In the genomic region with DNA sequence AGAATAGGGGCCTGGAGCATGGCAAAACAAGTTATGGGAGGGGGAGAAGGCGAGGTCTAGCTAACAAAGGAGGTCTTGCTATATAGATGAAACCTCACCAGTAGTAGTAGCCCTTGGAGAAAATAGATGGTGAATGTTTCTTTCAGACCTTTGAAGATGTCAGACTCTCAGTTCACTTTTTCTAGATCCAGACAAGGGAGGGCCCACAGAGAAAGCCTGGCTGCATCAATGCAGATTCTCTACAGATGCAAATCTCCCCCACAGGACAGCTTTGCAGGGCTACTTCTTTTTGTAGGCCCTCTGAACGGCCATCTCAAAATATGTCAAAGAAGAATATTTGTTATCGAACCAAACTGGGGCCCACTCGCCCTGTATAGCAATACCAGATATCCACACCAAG, we compare ENCODE assay signal across 15 cellular contexts.
DNase-seq lines count a peak whose midpoint lies in the region; ATAC-seq and TF ChIP-seq lines count a peak whose summit lies in the region.
"Had no signal": no experiment of that assay in that cellular context is flagged by ENCODE, and none has a peak within 500 bp of the region (broad histone marks: within the 10 kb centered on the region; RNA-seq: fewer than 3 reads in every experiment).

No MANE protein-coding gene starts in this region.

- no peak overlapping the region for H4K5ac ChIP-seq in H9 (ENCODE audit: insufficient read length, low read depth, low read length)

- H3K27ac ChIP-seq in H9 (ENCODE audit: insufficient read length, low read depth, low read length) (no peak overlapping the region), HUES48 (ENCODE audit: low read depth, low read length) (peak overlapping the region; percentile 68), prostate gland (no peak overlapping the region)

- H3K9me3 Mint-ChIP-seq in H9 (no peaks in the 10 kb centered on the region), nephron progenitor cell (no peaks in the 10 kb centered on the region)
- H3K9me3 Mint-ChIP-seq: IgD-negative memory B cell, T-cell had no signal

- H2BK12ac ChIP-seq in H9 (ENCODE audit: insufficient read length, low read depth, low read length) = no peak overlapping the region

- intact Hi-C loops in prostate gland (cut with DNase I) = no loop called here

- H3K9me3 ChIP-seq in H9 (ENCODE audit: control insufficient read depth, low read depth, low read length) (no peaks in the 10 kb centered on the region), HUES48 (ENCODE audit: control insufficient read depth, insufficient read depth, low read length) (no peaks in the 10 kb centered on the region), prostate gland (no peaks in the 10 kb centered on the region)

- H4K91ac ChIP-seq in H9 (ENCODE audit: insufficient read length, low read depth, low read length) = no peak overlapping the region

- no peaks in the 10 kb centered on the region for H4K20me1 ChIP-seq in H9 (ENCODE audit: control insufficient read depth, insufficient read depth, insufficient read length)

- H3K27me3 ChIP-seq in H9 (ENCODE audit: insufficient read depth, low read length) (no peaks in the 10 kb centered on the region), HUES48 (ENCODE audit: control insufficient read depth, insufficient read depth, low read length) (no peaks in the 10 kb centered on the region), prostate gland (replicated peaks; ENCODE audit: insufficient read depth) (no peaks in the 10 kb centered on the region)

- no peak overlapping the region for H4K8ac ChIP-seq in H9 (replicated peaks; ENCODE audit: insufficient read length, low read depth, low read length)

- no peak overlapping the region for H3K18ac ChIP-seq in H9 (ENCODE audit: insufficient read length, low read depth, low read length)

- H3K4me3 ChIP-seq in HUES48 (ENCODE audit: low read depth, low read length) (no peak overlapping the region), prostate gland (no peak overlapping the region)

- H3K4me3 Mint-ChIP-seq in H9 = no peak overlapping the region
- no peak overlapping the region for H3K4me3 Mint-ChIP-seq in nephron progenitor cell
- H3K4me3 Mint-ChIP-seq: CD14-positive monocyte, T-cell had no signal

- no peak overlapping the region for H3K14ac ChIP-seq in H9 (ENCODE audit: insufficient read depth, low read length)

- H2BK5ac ChIP-seq in H9 (ENCODE audit: insufficient read length, low read length) = no peak overlapping the region

- H3K4me2 ChIP-seq in H9 (ENCODE audit: insufficient read depth, insufficient read length, low read length) = no peak overlapping the region

- no peak overlapping the region for H2AFZ ChIP-seq in H9 (ENCODE audit: low read length)

- no peaks in the 10 kb centered on the region for H3K23me2 ChIP-seq in H9 (ENCODE audit: insufficient read length, low read depth, low read length, poor library complexity, severe bottlenecking)

- H3T11ph ChIP-seq in H9 (ENCODE audit: low read length) = no peak overlapping the region

- H3K36me3 Mint-ChIP-seq in H9 (ENCODE audit: insufficient read depth in 1 of 3, low read depth in 3 of 3) (peaks cover 0 to 2% (median 0%) of the 10 kb centered on the region in 3 experiments; a peak in 1 of 7 replicates), nephron progenitor cell (ENCODE audit: low read depth) (no peaks in the 10 kb centered on the region)
- H3K36me3 Mint-ChIP-seq: CD14-positive monocyte, IgD-negative memory B cell, T-cell had no signal

- H2BK15ac ChIP-seq in H9 (ENCODE audit: low read depth, low read length) = no peak overlapping the region

- no peak overlapping the region for H2BK120ac ChIP-seq in H9 (ENCODE audit: low read depth, low read length, poor library complexity, severe bottlenecking)

- no peak for TF ChIP-seq CTCF in H9 (conservative IDR thresholded peaks at IDR 0.05)
- TF ChIP-seq CTCF in nephron progenitor cell (IDR thresholded peaks at IDR 0.05) = no peak
- no peak for TF ChIP-seq CTCF in prostate gland (IDR thresholded peaks at IDR 0.05)

- H3K27ac Mint-ChIP-seq in H9 (peak overlapping the region; percentile 68 to 90 (median 78)), nephron progenitor cell (peak overlapping the region; percentile 41)
- H3K27ac Mint-ChIP-seq: CD14-positive monocyte, IgD-negative memory B cell, T-cell had no signal

- H3K79me2 ChIP-seq in H9 (ENCODE audit: insufficient read depth, low read length) = no peaks in the 10 kb centered on the region

- H3K36me3 ChIP-seq in HUES48 (ENCODE audit: control insufficient read depth, insufficient read depth, low read length) = no peaks in the 10 kb centered on the region
- H3K36me3 ChIP-seq in prostate gland = no peaks in the 10 kb centered on the region

- H3K56ac ChIP-seq in H9 (ENCODE audit: insufficient read length, low read depth, low read length) = no peak overlapping the region

- no peak overlapping the region for H3K23ac ChIP-seq in H9 (ENCODE audit: insufficient read length, low read depth, low read length)

- no peaks in the 10 kb centered on the region for H3K27me3 Mint-ChIP-seq in H9 (ENCODE audit: low read depth)
- no peaks in the 10 kb centered on the region for H3K27me3 Mint-ChIP-seq in nephron progenitor cell (ENCODE audit: low read depth, poor library complexity)
- H3K27me3 Mint-ChIP-seq: IgD-negative memory B cell had no signal

- no peak for TF ChIP-seq POLR2A in prostate gland (IDR thresholded peaks at IDR 0.05)

- H3K79me1 ChIP-seq in H9 (ENCODE audit: insufficient read depth, low read depth, low read length, poor library complexity, severe bottlenecking) = no peaks in the 10 kb centered on the region

- peaks cover 4% of the 10 kb centered on the region; the same call in 1 of the 2 replicates for H3K4me1 ChIP-seq in H9 (ENCODE audit: insufficient read depth, low read length)
- H3K4me1 ChIP-seq in HUES48 (ENCODE audit: control insufficient read depth, insufficient read depth, low read length) = peaks cover 21% of the 10 kb centered on the region
- no peaks in the 10 kb centered on the region for H3K4me1 ChIP-seq in prostate gland (replicated peaks)

- no peak overlapping the region for H2AK5ac ChIP-seq in H9 (ENCODE audit: insufficient read length, low read length)

- H3K9ac ChIP-seq in H9 (ENCODE audit: extremely low read depth, insufficient read length, low read length) = no peak overlapping the region
- H3K9ac ChIP-seq in HUES48 (ENCODE audit: low read depth, low read length) = no peak overlapping the region; the same call in 1 of the 2 replicates

- H2BK20ac ChIP-seq in H9 (ENCODE audit: low read depth, low read length, poor library complexity, severe bottlenecking) = no peak overlapping the region

- WGBS in H9 (ENCODE audit: extremely low coverage, insufficient read length, low lambda C conversion rate) = no CpG with 5 or more reads among the region's 4 CpGs
- 87% methylated on average over 4 of the region's 4 CpGs for WGBS in prostate gland

- ATAC-seq in GM19324 (IDR thresholded peaks at IDR 0.05; ENCODE audit: low FRiP score, unreplicated experiment) = peak; percentile 60
- no peak for ATAC-seq in GM18502 (IDR thresholded peaks at IDR 0.05; ENCODE audit: poor library complexity, unreplicated experiment)
- ATAC-seq: T-cell had no signal

- no peak overlapping the region for H3K4ac ChIP-seq in H9 (ENCODE audit: low read depth, low read length)

- H3K4me1 Mint-ChIP-seq in H9 = peaks cover 21 to 23% of the 10 kb centered on the region in 2 experiments
- H3K4me1 Mint-ChIP-seq in nephron progenitor cell = peaks cover 16% of the 10 kb centered on the region
- H3K4me1 Mint-ChIP-seq: CD14-positive monocyte, IgD-negative memory B cell, T-cell had no signal

- DNase-seq in H9 (no peak), nephron progenitor cell (no peak), prostate gland (ENCODE audit: low spot score) (no peak), NCI-H69 (lab: John Stamatoyannopoulos, UW) (no peak)
- DNase-seq in activated naive CD4-positive, alpha-beta T cell (lab: John Stamatoyannopoulos, UW) = no peak
- DNase-seq: COR-L47, DMS53, NCI-H1436, NCI-H2227 treated with DMSO at 0.1 percent for 48 hours, T-cell had no signal
